1 cellular context compared by ENCODE assay signal in genomic region chr11:112086422-112087191, GRCh38.
TF ChIP-seq lines count a peak whose summit lies in the region.

TSS of gene SDHD (plus strand) at chr11:112086873. CDS start at chr11:112086908, 35 bp downstream.
TSS of gene TIMM8B (minus strand) at chr11:112086756. CDS start at chr11:112086723, 33 bp downstream.

TF ChIP-seq in WTC11, 78 proteins besides CTCF, POLR2A, EP300 and RAD21 (continued from another document):
- TF ChIP-seq ZNF121 (CRISPR knock-in tag; IDR thresholded peaks at IDR 0.05) = peak; percentile 39; the same call in 1 of the 2 replicates
- TF ChIP-seq GTF2I (CRISPR knock-in tag; conservative IDR thresholded peaks at IDR 0.05) = no peak
- peak; percentile 93 for TF ChIP-seq SP1 (CRISPR knock-in tag; conservative IDR thresholded peaks at IDR 0.05)
- TF ChIP-seq NFE2L1 (CRISPR knock-in tag; IDR thresholded peaks at IDR 0.05) = 0 out of 2 replicates have a peak, but pooled peaks have one; percentile 39
- TF ChIP-seq AR (CRISPR knock-in tag; IDR thresholded peaks at IDR 0.05) = no peak
- peak; percentile 44; the same call in 1 of the 2 replicates for TF ChIP-seq FOXP4 (CRISPR knock-in tag; IDR thresholded peaks at IDR 0.05)
- peak; percentile 87; the same call in 1 of the 2 replicates for TF ChIP-seq FOXP1 (CRISPR knock-in tag; IDR thresholded peaks at IDR 0.05; ENCODE audit: borderline replicate concordance)
- TF ChIP-seq FOXK1 (CRISPR knock-in tag; IDR thresholded peaks at IDR 0.05) = peak; percentile 100
- peak; percentile 67; the same call in 1 of the 2 replicates for TF ChIP-seq CREM (CRISPR knock-in tag; IDR thresholded peaks at IDR 0.05)
- peak; percentile 75; the same call in 1 of the 2 replicates for TF ChIP-seq IRF1 (CRISPR knock-in tag; IDR thresholded peaks at IDR 0.05)
- TF ChIP-seq CBFB (CRISPR knock-in tag; IDR thresholded peaks at IDR 0.05; ENCODE audit: low read depth) = peak; percentile 26; the same call in 1 of the 2 replicates
- no peak; the same call in 1 of the 2 replicates for TF ChIP-seq ZNF232 (CRISPR knock-in tag; IDR thresholded peaks at IDR 0.05)
- TF ChIP-seq ZNF532 (CRISPR knock-in tag; IDR thresholded peaks at IDR 0.05; ENCODE audit: borderline replicate concordance) = no peak
- no peak for TF ChIP-seq ATF1 (CRISPR knock-in tag; IDR thresholded peaks at IDR 0.05)
- TF ChIP-seq MXD4 (CRISPR knock-in tag; IDR thresholded peaks at IDR 0.05; ENCODE audit: borderline replicate concordance) = no peak
- TF ChIP-seq ZNF263 (CRISPR knock-in tag; IDR thresholded peaks at IDR 0.05; ENCODE audit: low read depth) = no peak
- TF ChIP-seq ETV6 (CRISPR knock-in tag; IDR thresholded peaks at IDR 0.05) = peak; percentile 94
- TF ChIP-seq NR2C2 (CRISPR knock-in tag; IDR thresholded peaks at IDR 0.05) = peak; percentile 99
- peak; percentile 13; the same call in 1 of the 2 replicates for TF ChIP-seq USF1 (CRISPR knock-in tag; IDR thresholded peaks at IDR 0.05)
- TF ChIP-seq HMGXB4 (CRISPR knock-in tag; IDR thresholded peaks at IDR 0.05) = 0 out of 2 replicates have a peak, but pooled peaks have one; percentile 37
- TF ChIP-seq ESRRA (CRISPR knock-in tag; IDR thresholded peaks at IDR 0.05; ENCODE audit: borderline replicate concordance) = peak; percentile 98
- no peak for TF ChIP-seq ZMAT4 (CRISPR knock-in tag; IDR thresholded peaks at IDR 0.05)
- peak; percentile 96 for TF ChIP-seq TEAD1 (CRISPR knock-in tag; IDR thresholded peaks at IDR 0.05)
- 0 out of 2 replicates have a peak, but pooled peaks have one; percentile 26 for TF ChIP-seq TP53 (CRISPR knock-in tag; IDR thresholded peaks at IDR 0.05)
- TF ChIP-seq GABPB1 (CRISPR knock-in tag; IDR thresholded peaks at IDR 0.05) = peak; percentile 84
- TF ChIP-seq CREB1 (CRISPR knock-in tag; IDR thresholded peaks at IDR 0.05) = 0 out of 2 replicates have a peak, but pooled peaks have one; percentile 61
